Comparison of ENCODE assay signal across 1 cellular context in genomic region chr7:16484453-16485158, GRCh38.
TF ChIP-seq lines count a peak whose summit lies in the region.

No MANE protein-coding gene starts in this region.

TF ChIP-seq in GM23338, 12 proteins besides CTCF, POLR2A, EP300 and RAD21 (continued from another document):
- TF ChIP-seq ZNF462 (CRISPR knock-in tag; IDR thresholded peaks at IDR 0.05): peak; percentile 82
- TF ChIP-seq EZH2 (IDR thresholded peaks at IDR 0.05; ENCODE audit: low read depth, unreplicated experiment): no peak
- no peak for TF ChIP-seq JUNB (IDR thresholded peaks at IDR 0.05; ENCODE audit: unreplicated experiment)
- no peak for TF ChIP-seq ETS1 (IDR thresholded peaks at IDR 0.05)
- no peak for TF ChIP-seq EZH2phosphoT487 (IDR thresholded peaks at IDR 0.05; ENCODE audit: unreplicated experiment)
- TF ChIP-seq POLR2AphosphoS5 (IDR thresholded peaks at IDR 0.05; ENCODE audit: low read depth): no peak
- TF ChIP-seq NANOG (IDR thresholded peaks at IDR 0.05; ENCODE audit: borderline replicate concordance): no peak
- TF ChIP-seq REST (IDR thresholded peaks at IDR 0.05; ENCODE audit: unreplicated experiment): no peak
- TF ChIP-seq STAT1 (IDR thresholded peaks at IDR 0.05; ENCODE audit: unreplicated experiment): no peak
